In the genomic region with DNA sequence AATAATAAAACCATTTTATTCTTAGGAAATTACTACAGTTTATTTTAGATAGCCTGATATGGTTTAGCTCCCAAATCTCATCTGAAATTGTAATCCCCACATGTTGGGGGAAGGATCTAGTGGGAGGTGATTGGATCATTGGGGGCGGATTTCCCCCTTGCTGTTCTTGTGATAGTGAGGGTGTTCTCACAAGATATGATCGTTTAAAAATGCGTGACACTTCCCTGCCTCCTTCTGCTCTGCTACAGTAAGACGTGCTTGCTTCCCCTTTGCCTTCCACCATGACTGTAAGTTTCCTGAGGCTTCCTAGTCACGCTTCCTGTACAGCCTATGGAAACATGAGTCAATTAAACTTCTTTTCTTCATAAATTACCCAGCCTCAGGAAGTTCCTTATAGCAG, we compare ENCODE assay signal across 1 cellular context.
TF ChIP-seq lines count a peak whose summit lies in the region.

No MANE protein-coding gene starts in this region.

TF ChIP-seq in HepG2, 621 proteins besides CTCF, POLR2A, EP300 and RAD21 (continued from another document):
- TF ChIP-seq, protein P1, sequence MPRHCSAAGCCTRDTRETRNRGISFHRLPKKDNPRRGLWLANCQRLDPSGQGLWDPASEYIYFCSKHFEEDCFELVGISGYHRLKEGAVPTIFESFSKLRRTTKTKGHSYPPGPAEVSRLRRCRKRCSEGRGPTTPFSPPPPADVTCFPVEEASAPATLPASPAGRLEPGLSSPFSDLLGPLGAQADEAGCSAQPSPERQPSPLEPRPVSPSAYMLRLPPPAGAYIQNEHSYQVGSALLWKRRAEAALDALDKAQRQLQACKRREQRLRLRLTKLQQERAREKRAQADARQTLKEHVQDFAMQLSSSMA (CRISPR knock-in tag; IDR thresholded peaks at IDR 0.05): no peak
